Comparison of ENCODE assay signal across 25 cellular contexts in genomic region chr2:149904816-149905215, GRCh38.
"Had no signal": no experiment of that assay in that cellular context is flagged by ENCODE, and none has a peak within 500 bp of the region (broad histone marks: within the 10 kb centered on the region; RNA-seq: fewer than 3 reads in every experiment).

No MANE protein-coding gene starts in this region.

- H3K27ac Mint-ChIP-seq: naive thymus-derived CD4-positive, alpha-beta T cell; stimulated activated effector memory CD8-positive, alpha-beta T cell treated with anti-CD3 and anti-CD28 coated beads, Interleukin-12 subunit alpha, Interleukin-12 subunit beta, amount 100 ng/mL, for 72 hours had no signal

- H3K9me3 ChIP-seq: gastrocnemius medialis, heart right ventricle, ovary, right atrium auricular region, sigmoid colon, suprapubic skin, thyroid gland, upper lobe of left lung, uterus had no signal

- H3K4me1 ChIP-seq: gastrocnemius medialis, heart right ventricle, right atrium auricular region, suprapubic skin, thyroid gland, upper lobe of left lung, uterus had no signal

- H3K27me3 ChIP-seq: dorsolateral prefrontal cortex, gastrocnemius medialis, heart right ventricle, ovary, right atrium auricular region, sigmoid colon, suprapubic skin, thyroid gland, upper lobe of left lung, uterus had no signal

- H3K27me3 Mint-ChIP-seq: naive thymus-derived CD4-positive, alpha-beta T cell had no signal

- H3K4me1 Mint-ChIP-seq: naive thymus-derived CD4-positive, alpha-beta T cell; stimulated activated effector memory CD8-positive, alpha-beta T cell treated with anti-CD3 and anti-CD28 coated beads, Interleukin-12 subunit alpha, Interleukin-12 subunit beta, amount 100 ng/mL, for 72 hours had no signal

- H3K4me3 Mint-ChIP-seq: naive thymus-derived CD4-positive, alpha-beta T cell; stimulated activated effector memory CD8-positive, alpha-beta T cell treated with anti-CD3 and anti-CD28 coated beads, Interleukin-12 subunit alpha, Interleukin-12 subunit beta, amount 100 ng/mL, for 72 hours had no signal

- ATAC-seq: esophagus mucosa; gastrocnemius medialis; heart right ventricle; left colon; left ventricle myocardium superior; naive thymus-derived CD4-positive, alpha-beta T cell; stimulated activated effector memory CD8-positive, alpha-beta T cell treated with anti-CD3 and anti-CD28 coated beads, Interleukin-12 subunit alpha, Interleukin-12 subunit beta, amount 100 ng/mL, for 72 hours; stimulated activated naive CD8-positive, alpha-beta T cell treated with anti-CD3 and anti-CD28 coated beads, Interleukin-15, Interleukin-2, amounts not matched to agents 100 U/mL and 50 U/mL, for 24 hours had no signal

- H3K36me3 ChIP-seq: gastrocnemius medialis, heart right ventricle, ovary, right atrium auricular region, sigmoid colon, suprapubic skin, thyroid gland, upper lobe of left lung, uterus had no signal

- DNase-seq: cortex of kidney; dorsolateral prefrontal cortex; effector CD8-positive, alpha-beta T cell; gastrocnemius medialis; heart right ventricle; hypothalamus; kidney; left colon; left ventricle myocardium superior; mesenchymal stem cell; naive thymus-derived CD4-positive, alpha-beta T cell; ovary; sigmoid colon; small intestine; stimulated activated CD4-positive, alpha-beta T cell treated with anti-CD3 and anti-CD28 coated beads, Interleukin-2, amount 100 ng/mL, for 48 hours; stimulated activated CD8-positive, alpha-beta memory T cell treated with anti-CD3 and anti-CD28 coated beads, Interleukin-4, amount 100 ng/mL, for 48 hours; stimulated activated naive CD8-positive, alpha-beta T cell treated with anti-CD3 and anti-CD28 coated beads, Interleukin-15, Interleukin-2, amounts not matched to agents 100 U/mL and 50 U/mL, for 24 hours; thyroid gland; upper lobe of left lung; uterus had no signal

- FAIRE-seq: kidney, small intestine had no signal

- H3K4me3 ChIP-seq: dorsolateral prefrontal cortex, gastrocnemius medialis, heart right ventricle, lung, ovary, right atrium auricular region, sigmoid colon, suprapubic skin, thyroid gland, upper lobe of left lung, uterus had no signal

- H3K27ac ChIP-seq: dorsolateral prefrontal cortex, gastrocnemius medialis, heart right ventricle, ovary, right atrium auricular region, sigmoid colon, suprapubic skin, thyroid gland, upper lobe of left lung, uterus had no signal

- H3K36me3 Mint-ChIP-seq: naive thymus-derived CD4-positive, alpha-beta T cell; stimulated activated effector memory CD8-positive, alpha-beta T cell treated with anti-CD3 and anti-CD28 coated beads, Interleukin-12 subunit alpha, Interleukin-12 subunit beta, amount 100 ng/mL, for 72 hours had no signal
